ENCODE assay signal across 1 cellular context in genomic region chr1:115082949-115083348, GRCh38.
TF ChIP-seq lines count a peak whose summit lies in the region.

No MANE protein-coding gene starts in this region.

TF ChIP-seq in GM23338, 12 proteins besides CTCF, POLR2A, EP300 and RAD21 (continued from another document):
- TF ChIP-seq ZNF462 (CRISPR knock-in tag; IDR thresholded peaks at IDR 0.05), result no peak
- no peak for TF ChIP-seq ETS1 (IDR thresholded peaks at IDR 0.05)
- TF ChIP-seq REST (IDR thresholded peaks at IDR 0.05; ENCODE audit: unreplicated experiment), result no peak
- TF ChIP-seq EZH2phosphoT487 (IDR thresholded peaks at IDR 0.05; ENCODE audit: unreplicated experiment), result no peak
